ENCODE assay signal across 20 cellular contexts in the genomic region with DNA sequence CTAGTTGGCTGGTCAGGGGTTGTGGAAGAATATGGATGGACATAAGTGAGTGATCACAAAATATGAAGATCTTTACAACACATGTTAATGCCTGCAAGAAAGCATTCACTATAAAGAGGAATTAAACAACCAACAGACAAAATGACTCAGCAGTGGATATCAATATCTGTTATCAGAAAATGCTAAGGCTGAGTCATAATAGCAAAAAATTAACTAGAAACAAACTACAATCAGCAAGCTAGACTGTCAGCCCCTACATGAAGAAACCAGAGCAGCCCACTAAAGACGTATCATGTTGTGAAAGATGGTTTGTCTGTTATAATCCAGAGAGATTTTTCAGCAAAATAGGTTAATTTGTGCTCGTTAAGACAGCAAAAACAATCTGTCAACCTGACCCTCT.
"Had no signal": no experiment of that assay in that cellular context is flagged by ENCODE, and none has a peak within 500 bp of the region (broad histone marks: within the 10 kb centered on the region; RNA-seq: fewer than 3 reads in every experiment).

No MANE protein-coding gene starts in this region.

- DNase-seq: KBM-7, MV-4-11, NCI-H1048, NCI-H1105, NCI-H1417, NCI-H1436 treated with DMSO at 0.1 percent for 48 hours, NCI-H1694, NCI-H187 treated with DMSO at 0.1 percent for 48 hours, NCI-H2081, NCI-H2171, NCI-H226, NCI-H446, NCI-H510A, NCI-H69, NCI-H774, PC-3, SHP77, SW 1271 had no signal

- H3K27ac ChIP-seq: RWPE1 had no signal

- ATAC-seq: Panc1, PC-3 had no signal
